In genomic region chr1:205543351-205544305, GRCh38 we compare ENCODE assay signal across 8 cellular contexts. TPM values are rescaled to one million over a fixed set of nuclear protein-coding genes. Genes with fewer than 3 reads are reported as not detected.
A peak's percentile ranks its signal among the peaks of the same experiment; 100 is the strongest.
DNase-seq lines count a peak whose midpoint lies in the region; ATAC-seq and TF ChIP-seq lines count a peak whose summit lies in the region.

No MANE protein-coding gene starts in this region.

- H3K27ac Mint-ChIP-seq in activated T-cell treated with anti-CD3 and anti-CD28 coated beads, Interleukin-2, amount 50 U/mL, for 24 hours, result no peak overlapping the region
- peak overlapping the region; percentile 81 to 98 (median 96) for H3K27ac Mint-ChIP-seq in brain

- no peak for TF ChIP-seq CTCF in brain (conservative IDR thresholded peaks at IDR 0.05)

- H3K4me3 Mint-ChIP-seq in activated T-cell treated with anti-CD3 and anti-CD28 coated beads, Interleukin-2, amount 50 U/mL, for 24 hours, result peak overlapping the region; percentile 27
- peak overlapping the region; percentile 76 to 88 (median 82) for H3K4me3 Mint-ChIP-seq in brain

- DNase-seq in activated T-cell treated with anti-CD3 and anti-CD28 coated beads, Interleukin-2, amount 50 U/mL, for 24 hours, result no peak
- DNase-seq in activated T-cell treated with anti-CD3 and anti-CD28 coated beads for 4 hours (no peak), NCI-H510A (lab: John Stamatoyannopoulos, UW) (peak; percentile 92), retina (peak; percentile 82)

- peak overlapping the region; percentile 6 for H3K4me3 ChIP-seq in iPS-11a (ENCODE audit: low read depth, low read length)

- H3K27me3 Mint-ChIP-seq in activated T-cell treated with anti-CD3 and anti-CD28 coated beads, Interleukin-2, amount 50 U/mL, for 24 hours, result peaks cover 66% of the 10 kb centered on the region
- peaks cover 19% of the 10 kb centered on the region for H3K27me3 Mint-ChIP-seq in brain

- H3K9me3 Mint-ChIP-seq in activated T-cell treated with anti-CD3 and anti-CD28 coated beads, Interleukin-2, amount 50 U/mL, for 24 hours, result no peaks in the 10 kb centered on the region
- H3K9me3 Mint-ChIP-seq in brain, result peaks cover 0 to 5% (median 0%) of the 10 kb centered on the region in 5 experiments

- no peak for ATAC-seq in HG03045 (IDR thresholded peaks at IDR 0.05; ENCODE audit: unreplicated experiment)
- ATAC-seq in GM18858 (IDR thresholded peaks at IDR 0.05; ENCODE audit: unreplicated experiment), result no peak

- H3K4me1 Mint-ChIP-seq in activated T-cell treated with anti-CD3 and anti-CD28 coated beads, Interleukin-2, amount 50 U/mL, for 24 hours (ENCODE audit: low read depth), result peaks cover 5% of the 10 kb centered on the region
- H3K4me1 Mint-ChIP-seq in brain, result peaks cover 16% of the 10 kb centered on the region

- no peaks in the 10 kb centered on the region for H3K36me3 Mint-ChIP-seq in activated T-cell treated with anti-CD3 and anti-CD28 coated beads, Interleukin-2, amount 50 U/mL, for 24 hours (ENCODE audit: low read depth)
- no peaks in the 10 kb centered on the region for H3K36me3 Mint-ChIP-seq in brain

RNA-seq across cellular contexts. Expression of gene CDK18, which starts 39.2 kb away (rescaled TPM):
- polyA plus RNA-seq in brain (ENCODE audit: insufficient read depth, low read depth, low replicate concordance), result 73.1 TPM

Comparison
In these comparisons a context has a peak if more than half of its experiments do, and no peak if none do; other contexts are left out.
1. DNase-seq: peak in NCI-H510A (single experiment) and retina (single experiment); none in activated T-cell treated with anti-CD3 and anti-CD28 coated beads, Interleukin-2, amount 50 U/mL, for 24 hours (single experiment) and activated T-cell treated with anti-CD3 and anti-CD28 coated beads for 4 hours (single experiment).